Comparison of ENCODE assay signal across 26 cellular contexts in the genomic region with DNA sequence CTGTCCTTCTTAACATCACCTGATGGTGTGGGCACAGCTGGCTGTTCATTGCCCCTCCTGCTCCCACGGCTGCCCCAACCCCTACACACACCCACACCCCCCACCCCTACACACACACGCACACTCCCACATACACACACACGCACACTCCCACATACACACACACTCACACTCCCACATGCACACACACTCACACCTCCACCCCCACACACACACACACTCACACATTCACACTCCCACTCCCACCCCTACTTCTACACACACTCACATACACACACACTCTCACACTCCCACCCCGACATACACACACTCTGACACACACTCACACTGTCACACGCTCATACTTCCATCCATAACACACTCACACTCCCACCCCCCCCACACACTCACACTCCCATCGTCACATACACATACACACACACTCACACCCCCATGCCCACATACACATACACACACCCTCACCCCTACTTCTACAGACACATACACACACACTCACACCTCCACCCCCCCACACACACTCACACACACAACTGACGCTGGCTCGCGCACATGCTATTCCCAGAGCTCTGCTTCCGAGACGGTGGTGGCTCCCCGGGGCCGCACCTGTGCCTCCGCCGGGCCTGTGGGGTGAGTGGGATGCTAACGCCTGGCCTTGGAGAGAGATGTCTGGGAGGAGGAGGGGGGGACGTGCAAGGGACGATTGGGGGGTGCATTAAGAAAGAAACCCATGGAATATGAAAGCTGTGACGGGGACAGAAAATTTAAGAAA.
DNase-seq lines count a peak whose midpoint lies in the region; ATAC-seq, FAIRE-seq and TF ChIP-seq lines count a peak whose summit lies in the region.
"Had no signal": no experiment of that assay in that cellular context is flagged by ENCODE, and none has a peak within 500 bp of the region (broad histone marks: within the 10 kb centered on the region; RNA-seq: fewer than 3 reads in every experiment).

No MANE protein-coding gene starts in this region.

- H3K36me3 ChIP-seq in IMR-90 (ENCODE audit: control insufficient read depth, insufficient read depth, low read length) (no peaks in the 10 kb centered on the region), H1 (ENCODE audit: control insufficient read depth in 2 of 4, insufficient read depth in 4 of 4, low read length in 3 of 4) (no peaks in the 10 kb centered on the region), Caco-2 (ENCODE audit: control insufficient read depth, insufficient read depth, low read length) (no peaks in the 10 kb centered on the region)
- H3K36me3 ChIP-seq: BLaER1, HAP-1 had no signal

- DNase-seq in H9 (no peak), IMR-90 (no peak), H1 (ENCODE audit: low read depth in 1 of 2, low spot score in 2 of 2) (no peak), NCI-H1092 (lab: John Stamatoyannopoulos, UW) (no peak), Caco-2 (no peak)
- DNase-seq in stimulated activated naive B cell treated with anti-CD40 and anti-IgM and Interleukin-4, amounts not matched to agents 10 μg/mL and 1 μg/mL and 100 μg/mL, for 72 hours, result no peak
- DNase-seq: CD4-positive, CD25-positive, alpha-beta regulatory T cell; DMS53; GM23248; MM.1S; NCI-H1417; NCI-H1694; NCI-H2029 treated with DMSO at 0.1 percent for 48 hours; NCI-H2227 treated with DMSO at 0.1 percent for 48 hours; NCI-H526 treated with DMSO at 0.1 percent for 48 hours; SIG-M5 had no signal

- H3K27me3 Mint-ChIP-seq in H9 (ENCODE audit: low read depth) (no peaks in the 10 kb centered on the region), Caco-2 (ENCODE audit: insufficient read depth, unreplicated experiment) (peaks cover 2% of the 10 kb centered on the region)
- peaks cover 21% of the 10 kb centered on the region for H3K27me3 Mint-ChIP-seq in stimulated activated memory B cell treated with anti-CD40 and anti-IgM and Interleukin-4, amounts not matched to agents 10 μg/mL and 1 μg/mL and 100 μg/mL, for 72 hours
- H3K27me3 Mint-ChIP-seq in stimulated activated naive B cell treated with anti-CD40 and anti-IgM and Interleukin-4, amounts not matched to agents 10 μg/mL and 1 μg/mL and 100 μg/mL, for 72 hours, result peaks cover 8 to 14% of the 10 kb centered on the region in 2 donors

- H3K27ac ChIP-seq in H9 (ENCODE audit: insufficient read length, low read depth, low read length), result no peak overlapping the region
- no peak overlapping the region for H3K27ac ChIP-seq in IMR-90 (ENCODE audit: insufficient read depth, low read length)
- H3K27ac ChIP-seq in H1 (ENCODE audit: low read depth, low read length), result no peak overlapping the region
- H3K27ac ChIP-seq: BLaER1, GM23248, HL-60, KMS-11, RWPE1, SK-N-MC had no signal

- H3K4me1 Mint-ChIP-seq in H9 (peaks cover 22 to 26% of the 10 kb centered on the region in 2 experiments), Caco-2 (ENCODE audit: low read depth, unreplicated experiment) (no peaks in the 10 kb centered on the region)
- H3K4me1 Mint-ChIP-seq in stimulated activated memory B cell treated with anti-CD40 and anti-IgM and Interleukin-4, amounts not matched to agents 10 μg/mL and 1 μg/mL and 100 μg/mL, for 72 hours, result no peaks in the 10 kb centered on the region
- no peaks in the 10 kb centered on the region for H3K4me1 Mint-ChIP-seq in stimulated activated naive B cell treated with anti-CD40 and anti-IgM and Interleukin-4, amounts not matched to agents 10 μg/mL and 1 μg/mL and 100 μg/mL, for 72 hours
- H3K4me1 Mint-ChIP-seq: CD4-positive, CD25-positive, alpha-beta regulatory T cell had no signal

- POLR2A ChIA-PET in IMR-90 (lab: Charles Lee; ENCODE audit: unreplicated experiment) (no interaction called here), H1 (lab: Charles Lee; ENCODE audit: partially characterized antibody) (no interaction called here), Caco-2 (lab: Charles Lee) (no interaction called here)

- no peak overlapping the region for H4K8ac ChIP-seq in H9 (replicated peaks; ENCODE audit: insufficient read length, low read depth, low read length)
- H4K8ac ChIP-seq in IMR-90 (ENCODE audit: low read depth in 2 of 2, low read length in 2 of 2), result no peak overlapping the region
- H4K8ac ChIP-seq in H1 (ENCODE audit: extremely low read depth, insufficient read depth, low read length), result 0 out of 2 replicates have a peak overlapping the region, but pooled peaks have one; percentile 37

- no peak overlapping the region for H2BK20ac ChIP-seq in H9 (ENCODE audit: low read depth, low read length, poor library complexity, severe bottlenecking)
- no peak overlapping the region for H2BK20ac ChIP-seq in IMR-90 (ENCODE audit: low read depth, low read length)
- H2BK20ac ChIP-seq in H1 (ENCODE audit: low read length), result no peak overlapping the region

- TF ChIP-seq EP300 in H1 (IDR thresholded peaks at IDR 0.05; ENCODE audit: borderline replicate concordance in 1 of 2, low read depth in 2 of 2, low read length in 2 of 2), result no peak

- no peak overlapping the region for H3K4me3 ChIP-seq in IMR-90 (ENCODE audit: insufficient read depth, low read depth, low read length)
- H3K4me3 ChIP-seq in H1 (ENCODE audit: extremely low read depth in 1 of 4, insufficient read depth in 2 of 4, low read depth in 3 of 4, low read length in 4 of 4), result no peak overlapping the region
- H3K4me3 ChIP-seq in Caco-2 (ENCODE audit: low read depth, low read length), result no peak overlapping the region
- H3K4me3 ChIP-seq: BLaER1, GM23248, HAP-1, SK-N-MC had no signal

- H2BK15ac ChIP-seq in H9 (ENCODE audit: low read depth, low read length), result no peak overlapping the region
- no peak overlapping the region for H2BK15ac ChIP-seq in IMR-90 (ENCODE audit: low read depth, low read length)
- H2BK15ac ChIP-seq in H1 (ENCODE audit: low read length), result no peak overlapping the region

- H3K27me3 ChIP-seq in H9 (ENCODE audit: insufficient read depth, low read length) (no peaks in the 10 kb centered on the region), IMR-90 (ENCODE audit: control insufficient read depth, insufficient read depth, low read length) (no peaks in the 10 kb centered on the region), H1 (replicated peaks in 1 of 4; ENCODE audit: control insufficient read depth in 3 of 4, extremely low read depth in 1 of 4, insufficient read depth in 3 of 4, low read length in 3 of 4) (no peaks in the 10 kb centered on the region), Caco-2 (replicated peaks; ENCODE audit: control insufficient read depth, insufficient read depth, low read length) (no peaks in the 10 kb centered on the region)
- H3K27me3 ChIP-seq: BLaER1 had no signal

- H3K4ac ChIP-seq in H9 (ENCODE audit: low read depth, low read length), result no peak overlapping the region
- H3K4ac ChIP-seq in IMR-90 (ENCODE audit: low read depth, low read length), result no peak overlapping the region
- no peak overlapping the region for H3K4ac ChIP-seq in H1 (replicated peaks; ENCODE audit: insufficient read length, low read depth, low read length)

- no peaks in the 10 kb centered on the region for H3K23me2 ChIP-seq in H9 (ENCODE audit: insufficient read length, low read depth, low read length, poor library complexity, severe bottlenecking)
- peaks cover 3% of the 10 kb centered on the region; the same call in 1 of the 2 replicates for H3K23me2 ChIP-seq in H1 (ENCODE audit: low read depth, low read length)

- no peak overlapping the region for H3K18ac ChIP-seq in H9 (ENCODE audit: insufficient read length, low read depth, low read length)
- H3K18ac ChIP-seq in IMR-90 (ENCODE audit: low read depth, low read length), result no peak overlapping the region
- H3K18ac ChIP-seq in H1 (ENCODE audit: extremely low read depth, low read length), result no peak overlapping the region

- TF ChIP-seq CTCF in H9 (conservative IDR thresholded peaks at IDR 0.05), result no peak
- TF ChIP-seq CTCF in IMR-90 (conservative IDR thresholded peaks at IDR 0.05; ENCODE audit: low read depth, low read length), result no peak
- no peak for TF ChIP-seq CTCF in H1 (IDR thresholded peaks at IDR 0.05; ENCODE audit: control extremely low read depth in 1 of 3, insufficient read depth in 1 of 3, low read depth in 1 of 3, low read length in 3 of 3)
- TF ChIP-seq CTCF in Caco-2 (IDR thresholded peaks at IDR 0.05; ENCODE audit: insufficient read depth in 1 of 2, low read depth in 1 of 2, low read length in 1 of 2, severe bottlenecking in 1 of 2, unreplicated experiment in 1 of 2), result no peak

- in situ Hi-C loops in IMR-90 (cut with MboI; ENCODE audit: low sequenced_read_pairs), result no loop called here

- FAIRE-seq in H1 (lab: Jason Lieb, UNC), result no peak
- FAIRE-seq: A204.1, G401.6 had no signal

- dilution Hi-C loops in IMR-90 (cut with HindIII; ENCODE audit: low sequenced_read_pairs, unreplicated experiment), result no loop called here

- H3K23ac ChIP-seq in H9 (ENCODE audit: insufficient read length, low read depth, low read length), result no peak overlapping the region
- H3K23ac ChIP-seq in IMR-90 (ENCODE audit: low read depth, low read length), result no peak overlapping the region
- no peak overlapping the region for H3K23ac ChIP-seq in H1 (ENCODE audit: insufficient read length)

- H2BK120ac ChIP-seq in H9 (ENCODE audit: low read depth, low read length, poor library complexity, severe bottlenecking) (no peak overlapping the region), IMR-90 (ENCODE audit: low read depth, low read length) (no peak overlapping the region), H1 (replicated peaks; ENCODE audit: low read depth, low read length) (no peak overlapping the region)

- H3K4me2 ChIP-seq in H9 (ENCODE audit: insufficient read depth, insufficient read length, low read length) (no peak overlapping the region), IMR-90 (ENCODE audit: low read depth, low read length) (no peak overlapping the region), H1 (ENCODE audit: insufficient read depth in 1 of 2, low read depth in 2 of 2, low read length in 2 of 2) (no peak overlapping the region)
- H3K4me2 ChIP-seq: BLaER1, KMS-11 had no signal

- H2AK9ac ChIP-seq in IMR-90 (replicated peaks; ENCODE audit: low read depth, low read length, poor library complexity), result no peak overlapping the region

- ATAC-seq in IMR-90 (ENCODE audit: low read depth), result no peak
- peak; percentile 24 for ATAC-seq in stimulated activated memory B cell treated with anti-CD40 and anti-IgM and Interleukin-4, amounts not matched to agents 10 μg/mL and 1 μg/mL and 100 μg/mL, for 72 hours
- no peak for ATAC-seq in HG03442 (IDR thresholded peaks at IDR 0.05; ENCODE audit: unreplicated experiment)
- ATAC-seq in stimulated activated naive B cell treated with anti-CD40 and anti-IgM and Interleukin-4, amounts not matched to agents 10 μg/mL and 1 μg/mL and 100 μg/mL, for 72 hours (replicated peaks), result no peak

- H3K14ac ChIP-seq in H9 (ENCODE audit: insufficient read depth, low read length) (no peak overlapping the region), IMR-90 (replicated peaks; ENCODE audit: low read depth, low read length) (no peak overlapping the region), H1 (ENCODE audit: insufficient read length) (no peak overlapping the region)

- H3K9me1 ChIP-seq in IMR-90 (ENCODE audit: insufficient read depth, low read length), result no peaks in the 10 kb centered on the region

- no peaks in the 10 kb centered on the region for H3K79me2 ChIP-seq in H9 (ENCODE audit: insufficient read depth, low read length)
- H3K79me2 ChIP-seq in H1 (ENCODE audit: control insufficient read depth in 1 of 2, insufficient read depth in 2 of 2, low read length in 2 of 2), result no peaks in the 10 kb centered on the region

- H2AK5ac ChIP-seq in H9 (ENCODE audit: insufficient read length, low read length), result no peak overlapping the region
- H2AK5ac ChIP-seq in IMR-90 (ENCODE audit: low read depth, low read length), result no peak overlapping the region
- no peak overlapping the region for H2AK5ac ChIP-seq in H1 (ENCODE audit: low read depth, low read length)

- no peak for TF ChIP-seq POLR2A in IMR-90 (IDR thresholded peaks at IDR 0.05; ENCODE audit: low read depth, low read length)
- no peak for TF ChIP-seq POLR2A in H1 (IDR thresholded peaks at IDR 0.05; ENCODE audit: control extremely low read depth in 1 of 2, low read depth in 2 of 2, low read length in 2 of 2)

- TF ChIP-seq RAD21 in IMR-90 (IDR thresholded peaks at IDR 0.05; ENCODE audit: low read length), result no peak
- TF ChIP-seq RAD21 in H1 (IDR thresholded peaks at IDR 0.05 in 1 of 2, conservative IDR thresholded peaks at IDR 0.05 in 1 of 2; ENCODE audit: low read depth in 2 of 2, low read length in 2 of 2), result no peak

- H3K9ac ChIP-seq in H9 (ENCODE audit: extremely low read depth, insufficient read length, low read length) (no peak overlapping the region), IMR-90 (ENCODE audit: low read depth, low read length) (no peak overlapping the region), H1 (replicated peaks in 1 of 4; ENCODE audit: extremely low read depth in 1 of 4, low read depth in 3 of 4, low read length in 3 of 4) (no peak overlapping the region)
- H3K9ac ChIP-seq: BLaER1, GM23248, KMS-11 had no signal

- CTCF ChIA-PET in IMR-90 (lab: Yijun Ruan, JAX) (no interaction called here), H1 (lab: Charles Lee; ENCODE audit: partially characterized antibody) (interaction anchor here (1.0 kb wide), 1 partner anchor 21 kb away, joined by 4 read pairs; no protein-coding TSS in a partner anchor), Caco-2 (lab: Charles Lee) (interaction anchor here (0.6 kb wide), 1 partner anchor 318 kb away, joined by 4 read pairs; no protein-coding TSS in a partner anchor)

- no peaks in the 10 kb centered on the region for H3K9me3 ChIP-seq in H9 (ENCODE audit: control insufficient read depth, low read depth, low read length)
- H3K9me3 ChIP-seq in IMR-90 (ENCODE audit: control insufficient read depth, insufficient read depth, low read length), result peaks cover 16% of the 10 kb centered on the region
- H3K9me3 ChIP-seq in H1 (ENCODE audit: insufficient read depth in 2 of 2, low read depth in 1 of 2, low read length in 1 of 2), result no peaks in the 10 kb centered on the region
- H3K9me3 ChIP-seq in Caco-2, result no peaks in the 10 kb centered on the region
- H3K9me3 ChIP-seq: BLaER1, HAP-1 had no signal

- H3K4me3 Mint-ChIP-seq in H9 (no peak overlapping the region), Caco-2 (ENCODE audit: unreplicated experiment) (no peak overlapping the region)
- no peak overlapping the region for H3K4me3 Mint-ChIP-seq in stimulated activated memory B cell treated with anti-CD40 and anti-IgM and Interleukin-4, amounts not matched to agents 10 μg/mL and 1 μg/mL and 100 μg/mL, for 72 hours
- H3K4me3 Mint-ChIP-seq in stimulated activated naive B cell treated with anti-CD40 and anti-IgM and Interleukin-4, amounts not matched to agents 10 μg/mL and 1 μg/mL and 100 μg/mL, for 72 hours, result no peak overlapping the region
- H3K4me3 Mint-ChIP-seq: CD4-positive, CD25-positive, alpha-beta regulatory T cell had no signal

- H3K36me3 Mint-ChIP-seq in H9 (ENCODE audit: insufficient read depth in 1 of 3, low read depth in 3 of 3) (no peaks in the 10 kb centered on the region), Caco-2 (ENCODE audit: insufficient read depth, unreplicated experiment) (no peaks in the 10 kb centered on the region)
- H3K36me3 Mint-ChIP-seq in stimulated activated memory B cell treated with anti-CD40 and anti-IgM and Interleukin-4, amounts not matched to agents 10 μg/mL and 1 μg/mL and 100 μg/mL, for 72 hours, result no peaks in the 10 kb centered on the region
- no peaks in the 10 kb centered on the region for H3K36me3 Mint-ChIP-seq in stimulated activated naive B cell treated with anti-CD40 and anti-IgM and Interleukin-4, amounts not matched to agents 10 μg/mL and 1 μg/mL and 100 μg/mL, for 72 hours
- H3K36me3 Mint-ChIP-seq: CD4-positive, CD25-positive, alpha-beta regulatory T cell had no signal

- no peak overlapping the region for H4K91ac ChIP-seq in H9 (ENCODE audit: insufficient read length, low read depth, low read length)
- no peak overlapping the region for H4K91ac ChIP-seq in IMR-90 (ENCODE audit: insufficient read depth, low read depth, low read length)
- no peak overlapping the region for H4K91ac ChIP-seq in H1 (replicated peaks; ENCODE audit: insufficient read length, low read length)

- no peaks in the 10 kb centered on the region for H3K9me3 Mint-ChIP-seq in H9
- peaks cover 5% of the 10 kb centered on the region for H3K9me3 Mint-ChIP-seq in stimulated activated memory B cell treated with anti-CD40 and anti-IgM and Interleukin-4, amounts not matched to agents 10 μg/mL and 1 μg/mL and 100 μg/mL, for 72 hours
- no peaks in the 10 kb centered on the region for H3K9me3 Mint-ChIP-seq in stimulated activated naive B cell treated with anti-CD40 and anti-IgM and Interleukin-4, amounts not matched to agents 10 μg/mL and 1 μg/mL and 100 μg/mL, for 72 hours
- H3K9me3 Mint-ChIP-seq in Caco-2 (ENCODE audit: unreplicated experiment), result no peaks in the 10 kb centered on the region

- BruUV-seq in IMR-90 (replicated peaks; lab: Mats Ljungman, UMichigan), result no TSS peak
- BruUV-seq in Caco-2 (replicated peaks; lab: Mats Ljungman, UMichigan), result no TSS peak

- H4K20me1 ChIP-seq in H9 (ENCODE audit: control insufficient read depth, insufficient read depth, insufficient read length) (no peaks in the 10 kb centered on the region), IMR-90 (ENCODE audit: insufficient read depth, low read length) (no peaks in the 10 kb centered on the region), H1 (replicated peaks in 1 of 2; ENCODE audit: control insufficient read depth in 1 of 2, insufficient read depth in 2 of 2, low read length in 2 of 2) (no peaks in the 10 kb centered on the region)
- H4K20me1 ChIP-seq: BLaER1 had no signal

- H3K4me1 ChIP-seq in H9 (ENCODE audit: insufficient read depth, low read length) (no peaks in the 10 kb centered on the region), IMR-90 (ENCODE audit: control insufficient read depth, insufficient read depth, low read length) (no peaks in the 10 kb centered on the region), H1 (replicated peaks in 1 of 4; ENCODE audit: control insufficient read depth in 3 of 4, insufficient read depth in 4 of 4, low read length in 3 of 4) (peaks cover 0 to 7% (median 3%) of the 10 kb centered on the region in 4 experiments; a peak in 6 of 7 replicates), Caco-2 (no peaks in the 10 kb centered on the region)
- H3K4me1 ChIP-seq: BLaER1 had no signal

- intact Hi-C loops in IMR-90 (cut with micrococcal nuclease) (no loop called here), Caco-2 (cut with micrococcal nuclease; ENCODE audit: unreplicated experiment) (no loop called here)

- H4K5ac ChIP-seq in H9 (ENCODE audit: insufficient read length, low read depth, low read length) (peak overlapping the region; percentile 63), IMR-90 (ENCODE audit: low read depth, low read length) (no peak overlapping the region), H1 (ENCODE audit: insufficient read length, low read depth, low read length) (no peak overlapping the region)

- no peak overlapping the region for H2BK5ac ChIP-seq in H9 (ENCODE audit: insufficient read length, low read length)
- H2BK5ac ChIP-seq in IMR-90 (ENCODE audit: low read depth, low read length, poor library complexity, severe bottlenecking), result peak overlapping the region; percentile 65
- no peak overlapping the region for H2BK5ac ChIP-seq in H1 (ENCODE audit: low read depth, low read length)

- no peaks in the 10 kb centered on the region for H3K79me1 ChIP-seq in H9 (ENCODE audit: insufficient read depth, low read depth, low read length, poor library complexity, severe bottlenecking)
- H3K79me1 ChIP-seq in IMR-90 (ENCODE audit: low read depth in 1 of 2, low read length in 2 of 2), result no peaks in the 10 kb centered on the region
- H3K79me1 ChIP-seq in H1 (ENCODE audit: low read depth, low read length), result no peaks in the 10 kb centered on the region

- H3K56ac ChIP-seq in H9 (ENCODE audit: insufficient read length, low read depth, low read length) (no peak overlapping the region), IMR-90 (ENCODE audit: extremely low read depth, insufficient read depth, low read length) (no peak overlapping the region), H1 (replicated peaks; ENCODE audit: insufficient read length, low read depth, low read length) (peak overlapping the region; percentile 18)

- H2BK12ac ChIP-seq in H9 (ENCODE audit: insufficient read length, low read depth, low read length) (no peak overlapping the region), H1 (ENCODE audit: low read depth, low read length) (no peak overlapping the region)

- H3K27ac Mint-ChIP-seq in H9 (peak overlapping the region in 1 of 3 experiments; percentile 6; a peak in 1 of 7 replicates), Caco-2 (ENCODE audit: unreplicated experiment) (no peak overlapping the region)
- H3K27ac Mint-ChIP-seq in stimulated activated memory B cell treated with anti-CD40 and anti-IgM and Interleukin-4, amounts not matched to agents 10 μg/mL and 1 μg/mL and 100 μg/mL, for 72 hours, result no peak overlapping the region
- H3K27ac Mint-ChIP-seq in stimulated activated naive B cell treated with anti-CD40 and anti-IgM and Interleukin-4, amounts not matched to agents 10 μg/mL and 1 μg/mL and 100 μg/mL, for 72 hours, result no peak overlapping the region
- H3K27ac Mint-ChIP-seq: CD4-positive, CD25-positive, alpha-beta regulatory T cell had no signal

- H2AFZ ChIP-seq in H9 (ENCODE audit: low read length) (no peak overlapping the region), IMR-90 (replicated peaks; ENCODE audit: low read length, poor library complexity) (no peak overlapping the region), H1 (ENCODE audit: low read length) (no peak overlapping the region)
- H2AFZ ChIP-seq: GM23248 had no signal

- 100% methylated on average over 2 of the region's 19 CpGs for WGBS in H9 (ENCODE audit: extremely low coverage, insufficient read length, low lambda C conversion rate)
- 72 to 100% methylated on average over 1 to 5 of the region's 19 CpGs for WGBS in IMR-90 (ENCODE audit: extremely low coverage in 2 of 2, insufficient read length in 1 of 2), 2 experiments
- 93 to 100% methylated on average over 2 to 16 of the region's 19 CpGs for WGBS in H1 (ENCODE audit: extremely low coverage in 1 of 2, insufficient coverage in 1 of 2, insufficient read length in 1 of 2, insufficient replicate concordance in 2 of 2, low coverage in 1 of 2, low lambda C conversion rate in 2 of 2, missing lambda C conversion rate in 1 of 2), 2 experiments

- H3T11ph ChIP-seq in H9 (ENCODE audit: low read length), result no peak overlapping the region
